In genomic region chr15:74937226-74937601, GRCh38 we compare ENCODE assay signal across 2 cellular contexts.
TF ChIP-seq lines count a peak whose summit lies in the region.

No MANE protein-coding gene starts in this region.

TF ChIP-seq in GM12878, 131 proteins besides CTCF, POLR2A, EP300 and RAD21:
- TF ChIP-seq ZNF622 (IDR thresholded peaks at IDR 0.05), result no peak
- TF ChIP-seq MAX (IDR thresholded peaks at IDR 0.05; ENCODE audit: low read depth, low read length), result 0 out of 2 replicates have a peak, but pooled peaks have one; percentile 11
- TF ChIP-seq, protein P1, sequence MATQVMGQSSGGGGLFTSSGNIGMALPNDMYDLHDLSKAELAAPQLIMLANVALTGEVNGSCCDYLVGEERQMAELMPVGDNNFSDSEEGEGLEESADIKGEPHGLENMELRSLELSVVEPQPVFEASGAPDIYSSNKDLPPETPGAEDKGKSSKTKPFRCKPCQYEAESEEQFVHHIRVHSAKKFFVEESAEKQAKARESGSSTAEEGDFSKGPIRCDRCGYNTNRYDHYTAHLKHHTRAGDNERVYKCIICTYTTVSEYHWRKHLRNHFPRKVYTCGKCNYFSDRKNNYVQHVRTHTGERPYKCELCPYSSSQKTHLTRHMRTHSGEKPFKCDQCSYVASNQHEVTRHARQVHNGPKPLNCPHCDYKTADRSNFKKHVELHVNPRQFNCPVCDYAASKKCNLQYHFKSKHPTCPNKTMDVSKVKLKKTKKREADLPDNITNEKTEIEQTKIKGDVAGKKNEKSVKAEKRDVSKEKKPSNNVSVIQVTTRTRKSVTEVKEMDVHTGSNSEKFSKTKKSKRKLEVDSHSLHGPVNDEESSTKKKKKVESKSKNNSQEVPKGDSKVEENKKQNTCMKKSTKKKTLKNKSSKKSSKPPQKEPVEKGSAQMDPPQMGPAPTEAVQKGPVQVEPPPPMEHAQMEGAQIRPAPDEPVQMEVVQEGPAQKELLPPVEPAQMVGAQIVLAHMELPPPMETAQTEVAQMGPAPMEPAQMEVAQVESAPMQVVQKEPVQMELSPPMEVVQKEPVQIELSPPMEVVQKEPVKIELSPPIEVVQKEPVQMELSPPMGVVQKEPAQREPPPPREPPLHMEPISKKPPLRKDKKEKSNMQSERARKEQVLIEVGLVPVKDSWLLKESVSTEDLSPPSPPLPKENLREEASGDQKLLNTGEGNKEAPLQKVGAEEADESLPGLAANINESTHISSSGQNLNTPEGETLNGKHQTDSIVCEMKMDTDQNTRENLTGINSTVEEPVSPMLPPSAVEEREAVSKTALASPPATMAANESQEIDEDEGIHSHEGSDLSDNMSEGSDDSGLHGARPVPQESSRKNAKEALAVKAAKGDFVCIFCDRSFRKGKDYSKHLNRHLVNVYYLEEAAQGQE (IDR thresholded peaks at IDR 0.05; ENCODE audit: low read depth, low read length), result no peak
- TF ChIP-seq RAD51 (IDR thresholded peaks at IDR 0.05), result no peak
- TF ChIP-seq NRF1 (conservative IDR thresholded peaks at IDR 0.05; ENCODE audit: low read depth, low read length), result no peak
- TF ChIP-seq KLF5 (IDR thresholded peaks at IDR 0.05; ENCODE audit: partially characterized antibody), result no peak
- no peak for TF ChIP-seq HDGF (IDR thresholded peaks at IDR 0.05)
- TF ChIP-seq CEBPB (IDR thresholded peaks at IDR 0.05; ENCODE audit: borderline replicate concordance in 1 of 2, low read depth in 2 of 2, low read length in 2 of 2), result no peak
- TF ChIP-seq KDM1A (IDR thresholded peaks at IDR 0.05; ENCODE audit: borderline replicate concordance), result no peak

TF ChIP-seq in liver, 16 proteins besides CTCF, POLR2A, EP300 and RAD21:
- peak; percentile 17 for TF ChIP-seq YY1 (IDR thresholded peaks at IDR 0.05)
- no peak for TF ChIP-seq NR2F2 (IDR thresholded peaks at IDR 0.05)
- TF ChIP-seq, protein P2, sequence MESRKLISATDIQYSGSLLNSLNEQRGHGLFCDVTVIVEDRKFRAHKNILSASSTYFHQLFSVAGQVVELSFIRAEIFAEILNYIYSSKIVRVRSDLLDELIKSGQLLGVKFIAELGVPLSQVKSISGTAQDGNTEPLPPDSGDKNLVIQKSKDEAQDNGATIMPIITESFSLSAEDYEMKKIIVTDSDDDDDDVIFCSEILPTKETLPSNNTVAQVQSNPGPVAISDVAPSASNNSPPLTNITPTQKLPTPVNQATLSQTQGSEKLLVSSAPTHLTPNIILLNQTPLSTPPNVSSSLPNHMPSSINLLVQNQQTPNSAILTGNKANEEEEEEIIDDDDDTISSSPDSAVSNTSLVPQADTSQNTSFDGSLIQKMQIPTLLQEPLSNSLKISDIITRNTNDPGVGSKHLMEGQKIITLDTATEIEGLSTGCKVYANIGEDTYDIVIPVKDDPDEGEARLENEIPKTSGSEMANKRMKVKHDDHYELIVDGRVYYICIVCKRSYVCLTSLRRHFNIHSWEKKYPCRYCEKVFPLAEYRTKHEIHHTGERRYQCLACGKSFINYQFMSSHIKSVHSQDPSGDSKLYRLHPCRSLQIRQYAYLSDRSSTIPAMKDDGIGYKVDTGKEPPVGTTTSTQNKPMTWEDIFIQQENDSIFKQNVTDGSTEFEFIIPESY (IDR thresholded peaks at IDR 0.05), result no peak
- TF ChIP-seq EGR1 (IDR thresholded peaks at IDR 0.05; ENCODE audit: low read depth in 2 of 2), result no peak
- TF ChIP-seq, protein P3, sequence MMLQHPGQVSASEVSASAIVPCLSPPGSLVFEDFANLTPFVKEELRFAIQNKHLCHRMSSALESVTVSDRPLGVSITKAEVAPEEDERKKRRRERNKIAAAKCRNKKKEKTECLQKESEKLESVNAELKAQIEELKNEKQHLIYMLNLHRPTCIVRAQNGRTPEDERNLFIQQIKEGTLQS (IDR thresholded peaks at IDR 0.05), result no peak
- no peak for TF ChIP-seq RXRA (IDR thresholded peaks at IDR 0.05)
- TF ChIP-seq FOXA2 (IDR thresholded peaks at IDR 0.05), result no peak
- no peak for TF ChIP-seq HNF4A (conservative IDR thresholded peaks at IDR 0.05)
- TF ChIP-seq, protein P1 (IDR thresholded peaks at IDR 0.05), result no peak
